Comparison of ENCODE assay signal across 8 cellular contexts in genomic region chr9:130041648-130042405, GRCh38. TPM values are rescaled to one million over a fixed set of nuclear protein-coding genes. Genes with fewer than 3 reads are reported as not detected.
DNase-seq lines count a peak whose midpoint lies in the region; ATAC-seq and TF ChIP-seq lines count a peak whose summit lies in the region.

No MANE protein-coding gene starts in this region.

- no peak for ATAC-seq in activated naive CD4-positive, alpha-beta T cell treated with anti-CD3 and anti-CD28 coated beads, Interleukin-2, amount 50 U/mL, for 72 hours
- ATAC-seq in sciatic nerve = peak; percentile 23

- CTCF ChIA-PET in AG04449 (lab: Yijun Ruan, JAX) = interaction anchor here (0.9 to 4.9 kb wide), 5 partner anchors 9 to 155 kb away, joined by 3 to 44 read pairs (median 3); partner anchors contain the start of gene GPR107

- peak overlapping the region; percentile 43 for H3K27ac ChIP-seq in GM23248
- peak overlapping the region; percentile 88 for H3K27ac ChIP-seq in hepatocyte

- no peaks in the 10 kb centered on the region for H3K9me3 ChIP-seq in GM23248 (ENCODE audit: low read depth)
- no peaks in the 10 kb centered on the region for H3K9me3 ChIP-seq in hepatocyte (ENCODE audit: low read depth)

- no peaks in the 10 kb centered on the region for H3K9me3 Mint-ChIP-seq in activated naive CD4-positive, alpha-beta T cell treated with anti-CD3 and anti-CD28 coated beads, Interleukin-2, amount 50 U/mL, for 72 hours

- POLR2A ChIA-PET in AG04449 (lab: Yijun Ruan, JAX) = interaction anchor here (0.5 to 2.0 kb wide), 4 partner anchors 50 to 157 kb away, joined by 3 to 9 read pairs (median 4); no protein-coding TSS in a partner anchor

- H3K36me3 Mint-ChIP-seq in activated naive CD4-positive, alpha-beta T cell treated with anti-CD3 and anti-CD28 coated beads, Interleukin-2, amount 50 U/mL, for 72 hours = peaks cover 19 to 24% of the 10 kb centered on the region in 2 donors

- 0 to 1% methylated on average over 25 to 31 of the region's 31 CpGs for WGBS in GM23248 (ENCODE audit: low coverage in 1 of 2, low lambda C conversion rate in 2 of 2, missing lambda C conversion rate in 2 of 2), 2 experiments
- WGBS in hepatocyte (ENCODE audit: low lambda C conversion rate, missing lambda C conversion rate) = 2% methylated on average over 24 of the region's 31 CpGs

- H3K27me3 ChIP-seq in GM23248 (replicated peaks; ENCODE audit: insufficient read depth) = no peaks in the 10 kb centered on the region
- H3K27me3 ChIP-seq in hepatocyte = no peaks in the 10 kb centered on the region

- in situ Hi-C loops in GM23248 (cut with MboI) = no loop called here

- H2AFZ ChIP-seq in GM23248 (peak overlapping the region; percentile 80), hepatocyte (peak overlapping the region; percentile 75)

- H3K27ac Mint-ChIP-seq in activated naive CD4-positive, alpha-beta T cell treated with anti-CD3 and anti-CD28 coated beads, Interleukin-2, amount 50 U/mL, for 72 hours = peak overlapping the region; percentile 96 to 100

- peaks cover 4% of the 10 kb centered on the region; the same call in 1 of the 2 replicates for H4K20me1 ChIP-seq in GM23248 (ENCODE audit: insufficient read depth)
- peaks cover 29% of the 10 kb centered on the region for H4K20me1 ChIP-seq in hepatocyte (ENCODE audit: insufficient read depth, poor library complexity, severe bottlenecking)

- H3K4me2 ChIP-seq in GM23248 (ENCODE audit: unreplicated experiment) (peak overlapping the region; percentile 80), hepatocyte (peak overlapping the region; percentile 98)

- peak overlapping the region; percentile 83 for H3K9ac ChIP-seq in GM23248

- peaks cover 14% of the 10 kb centered on the region; the same call in 1 of the 2 replicates for H3K4me1 ChIP-seq in GM23248 (ENCODE audit: insufficient read depth)
- peaks cover 20% of the 10 kb centered on the region for H3K4me1 ChIP-seq in hepatocyte (ENCODE audit: insufficient read depth)

- intact Hi-C loops in sciatic nerve (cut with DNase I) = no loop called here

- no peak for TF ChIP-seq CTCF in AG04449 (IDR thresholded peaks at IDR 0.05; ENCODE audit: insufficient read depth, low read length, missing control alignments)
- no peak for TF ChIP-seq CTCF in hepatocyte (IDR thresholded peaks at IDR 0.05; ENCODE audit: poor library complexity)

- DNase-seq in AG04449 (ENCODE audit: low read depth, low spot score) (no peak), GM23248 (peak; percentile 60), hepatocyte (ENCODE audit: low spot score) (peak; percentile 29), sciatic nerve (ENCODE audit: low spot score) (no peak), SKM-1 (lab: John Stamatoyannopoulos, UW; ENCODE audit: unreplicated experiment) (no peak), NCI-H1930 (lab: John Stamatoyannopoulos, UW) (no peak), NCI-H2196 treated with DMSO at 0.1 percent for 48 hours (lab: John Stamatoyannopoulos, UW; ENCODE audit: unreplicated experiment) (no peak)
- DNase-seq in activated naive CD4-positive, alpha-beta T cell treated with anti-CD3 and anti-CD28 coated beads, Interleukin-2, amount 50 U/mL, for 72 hours (ENCODE audit: low spot score in 2 of 2) = no peak

- peaks cover 56% of the 10 kb centered on the region for H3K79me2 ChIP-seq in GM23248 (ENCODE audit: insufficient read depth)
- H3K79me2 ChIP-seq in hepatocyte = peaks cover 51% of the 10 kb centered on the region

- peaks cover 24% of the 10 kb centered on the region for H3F3A ChIP-seq in GM23248 (ENCODE audit: insufficient read depth)

- H3K36me3 ChIP-seq in GM23248 (ENCODE audit: low read depth) = no peaks in the 10 kb centered on the region
- no peaks in the 10 kb centered on the region for H3K36me3 ChIP-seq in hepatocyte (replicated peaks; ENCODE audit: insufficient read depth, low read depth)

- H3K4me3 ChIP-seq in AG04449 (ENCODE audit: low read depth, low read length) (peak overlapping the region; percentile 77), GM23248 (peak overlapping the region; percentile 88), hepatocyte (peak overlapping the region; percentile 99)

- no peaks in the 10 kb centered on the region for H3K9me2 ChIP-seq in GM23248 (ENCODE audit: insufficient read depth)
- H3K9me2 ChIP-seq in hepatocyte (replicated peaks; ENCODE audit: insufficient read depth) = no peaks in the 10 kb centered on the region

RNA-seq across cellular contexts. Expression of gene FNBP1, which starts 1.2 kb away (rescaled TPM):
- 18.8 and 22.6 TPM in 2 replicates for total RNA-seq in GM23248 (2014; rRNA removed; shearing (Covaris generic))
- polyA plus RNA-seq in GM23248 (2016; fragmentation: Nextera tagmentation; extraction: Ambion mirVana) = 17.8 TPM in 2 replicates
- total RNA-seq in activated naive CD4-positive, alpha-beta T cell treated with anti-CD3 and anti-CD28 coated beads, Interleukin-2, amount 50 U/mL, for 72 hours = 100 to 1,000 TPM; 183 to 199 TPM
- total RNA-seq in hepatocyte = 16.4 and 19.5 TPM in 2 replicates
- 21.0 and 24.6 TPM in 2 replicates for polyA plus RNA-seq in hepatocyte
- total RNA-seq in sciatic nerve = 132 TPM

RNA-seq across cellular contexts. Expression of gene GPR107, which starts 11.9 kb away (rescaled TPM):
- total RNA-seq in GM23248 (2014; rRNA removed; shearing (Covaris generic)) = 18.9 and 22.9 TPM in 2 replicates
- polyA plus RNA-seq in GM23248 (2016; fragmentation: Nextera tagmentation; extraction: Ambion mirVana) (8.0 and 8.5 TPM in 2 replicates), hepatocyte (10.6 and 10.7 TPM in 2 replicates)
- total RNA-seq in activated naive CD4-positive, alpha-beta T cell treated with anti-CD3 and anti-CD28 coated beads, Interleukin-2, amount 50 U/mL, for 72 hours = 10 to 100 TPM; 23.1 to 41.8 TPM
- total RNA-seq in hepatocyte (23.5 and 25.6 TPM in 2 replicates), sciatic nerve (42.4 TPM)

Comparison
In these comparisons a context has a peak if more than half of its experiments do, and no peak if none do; other contexts are left out.
1. DNase-seq: peak in GM23248 (single experiment) and hepatocyte (single experiment); none in AG04449 (single experiment), activated naive CD4-positive, alpha-beta T cell treated with anti-CD3 and anti-CD28 coated beads, Interleukin-2, amount 50 U/mL, for 72 hours (0 of 2), sciatic nerve (single experiment), SKM-1 (single experiment), NCI-H1930 (0 of 2) and NCI-H2196 treated with DMSO at 0.1 percent for 48 hours (single experiment).
2. Peak in every context shown above with its lines, with median percentiles within 50 percentile points of each other: H3K4me3 ChIP-seq.